Comparison of ENCODE assay signal across 18 cellular contexts in genomic region chr4:73715659-73716058, GRCh38. TPM values are rescaled to one million over a fixed set of nuclear protein-coding genes. Genes with fewer than 3 reads are reported as not detected.
DNase-seq lines count a peak whose midpoint lies in the region; ATAC-seq, FAIRE-seq and TF ChIP-seq lines count a peak whose summit lies in the region.
"Had no signal": no experiment of that assay in that cellular context is flagged by ENCODE, and none has a peak within 500 bp of the region (broad histone marks: within the 10 kb centered on the region; RNA-seq: fewer than 3 reads in every experiment).

No MANE protein-coding gene starts in this region.

- H4K20me1 ChIP-seq in SK-N-SH (ENCODE audit: insufficient read depth), result no peaks in the 10 kb centered on the region
- H4K20me1 ChIP-seq in K562 (replicated peaks; ENCODE audit: control insufficient read depth, insufficient read depth, low read length), result no peaks in the 10 kb centered on the region

- POLR2A ChIA-PET in SK-N-SH (lab: Yijun Ruan, JAX), result no interaction called here
- POLR2A ChIA-PET in K562 (lab: Yijun Ruan, JAX), result interaction anchor here (0.7 to 1.8 kb wide), 2 partner anchors 11 to 539 kb away, joined by 3 to 6 read pairs; no protein-coding TSS in a partner anchor

- no peak overlapping the region for H3K27ac Mint-ChIP-seq in mesothelial cell of epicardium
- H3K27ac Mint-ChIP-seq: CD8-positive, alpha-beta T cell; IgD-negative memory B cell had no signal

- peaks cover 11% of the 10 kb centered on the region for H3F3A ChIP-seq in SK-N-SH (replicated peaks; ENCODE audit: insufficient read depth)

- TF ChIP-seq EP300 in SK-N-SH (IDR thresholded peaks at IDR 0.05; ENCODE audit: borderline replicate concordance in 1 of 2, low read depth in 1 of 2, low read length in 1 of 2), result no peak
- no peak for TF ChIP-seq EP300 in K562 (IDR thresholded peaks at IDR 0.05; ENCODE audit: low read length)

- TF ChIP-seq CTCF in SK-N-SH (IDR thresholded peaks at IDR 0.05) (no peak), K562 (IDR thresholded peaks at IDR 0.05 in 2 of 3, conservative IDR thresholded peaks at IDR 0.05 in 1 of 3; ENCODE audit: insufficient read depth in 2 of 3, low read depth in 1 of 3, low read length in 3 of 3) (no peak), mesothelial cell of epicardium (IDR thresholded peaks at IDR 0.05; ENCODE audit: unreplicated experiment) (no peak)

- H3K9me2 ChIP-seq in SK-N-SH, result no peaks in the 10 kb centered on the region

- H3K4me2 ChIP-seq in SK-N-SH (no peak overlapping the region), K562 (ENCODE audit: insufficient read depth, low read length) (no peak overlapping the region)

- BruUV-seq in K562 (replicated peaks; lab: Mats Ljungman, UMichigan), result no TSS peak

- H2AFZ ChIP-seq in SK-N-SH (ENCODE audit: low read depth), result no peak overlapping the region
- no peak overlapping the region for H2AFZ ChIP-seq in K562 (ENCODE audit: low read depth, low read length)
- H2AFZ ChIP-seq: GM23248 had no signal

- no peak for FAIRE-seq in K562 (lab: Jason Lieb, UNC)
- FAIRE-seq: GM12878, GM18507 had no signal

- in situ Hi-C loops in K562 (cut with MboI), result loop anchor here (25.0 kb wide), 1 partner anchor 947 kb away; no protein-coding TSS in a partner anchor

- no peaks in the 10 kb centered on the region for H3K4me1 Mint-ChIP-seq in mesothelial cell of epicardium

- no peak overlapping the region for H3K4me3 ChIP-seq in SK-N-SH (ENCODE audit: low read depth in 2 of 2, low read length in 1 of 2)
- no peak overlapping the region for H3K4me3 ChIP-seq in K562
- H3K4me3 ChIP-seq: GM12878, GM23248 had no signal

- no peak for TF ChIP-seq RAD21 in SK-N-SH (IDR thresholded peaks at IDR 0.05; ENCODE audit: low read length)
- TF ChIP-seq RAD21 in K562 (CRISPR knock-in tag; conservative IDR thresholded peaks at IDR 0.05 in 1 of 2, IDR thresholded peaks at IDR 0.05 in 1 of 2), result no peak

- WGBS in SK-N-SH (ENCODE audit: low lambda C conversion rate), result 37% methylated on average over 2 of the region's 2 CpGs
- 39% methylated on average over 2 of the region's 2 CpGs for WGBS in K562 (ENCODE audit: insufficient coverage, low coverage, missing lambda C conversion rate)

- H3K36me3 Mint-ChIP-seq in mesothelial cell of epicardium, result no peaks in the 10 kb centered on the region
- H3K36me3 Mint-ChIP-seq: CD14-positive monocyte; CD8-positive, alpha-beta T cell; IgD-negative memory B cell had no signal

- no peaks in the 10 kb centered on the region for H3K9me1 ChIP-seq in K562 (ENCODE audit: control insufficient read depth, insufficient read depth, low read length)

- DNase-seq in NCI-H1105 treated with DMSO at 0.1 percent for 48 hours (lab: John Stamatoyannopoulos, UW), result peak; percentile 34
- no peak for DNase-seq in NCI-H1105 (lab: John Stamatoyannopoulos, UW)
- no peak for DNase-seq in SK-N-SH
- no peak for DNase-seq in K562 (ENCODE audit: extremely low read depth in 1 of 4, low spot score in 3 of 4)
- DNase-seq in mesothelial cell of epicardium (ENCODE audit: low spot score in 2 of 2, unreplicated experiment in 2 of 2), result no peak
- DNase-seq: CD8-positive, alpha-beta T cell; COR-L47; DMS53; GM23248; H7 had no signal

- no peak for TF ChIP-seq POLR2A in K562 (conservative IDR thresholded peaks at IDR 0.05)

- ATAC-seq in SK-N-SH treated with all-trans-retinoic acid at 6 μM for 48 hours (no peak), K562 (no peak), GM21515 (IDR thresholded peaks at IDR 0.05; ENCODE audit: unreplicated experiment) (no peak)
- ATAC-seq: CD8-positive, alpha-beta T cell; GM12878 had no signal

- H3K27me3 Mint-ChIP-seq in mesothelial cell of epicardium (ENCODE audit: low read depth), result no peaks in the 10 kb centered on the region
- H3K27me3 Mint-ChIP-seq: IgD-negative memory B cell had no signal

- no peak overlapping the region for H3K4me3 Mint-ChIP-seq in mesothelial cell of epicardium
- H3K4me3 Mint-ChIP-seq: CD14-positive monocyte; CD8-positive, alpha-beta T cell; IgD-negative memory B cell had no signal

- H3K36me3 ChIP-seq in SK-N-SH (replicated peaks in 1 of 2; ENCODE audit: control insufficient read depth in 1 of 2, insufficient read depth in 2 of 2, low read length in 1 of 2) (no peaks in the 10 kb centered on the region), K562 (ENCODE audit: control insufficient read depth, insufficient read depth, low read length) (no peaks in the 10 kb centered on the region)

- H3K27me3 ChIP-seq in SK-N-SH (ENCODE audit: insufficient read depth) (no peaks in the 10 kb centered on the region), K562 (ENCODE audit: control insufficient read depth in 2 of 2, insufficient read depth in 2 of 2, low read length in 2 of 2) (no peaks in the 10 kb centered on the region)

- intact Hi-C loops in K562 (cut with micrococcal nuclease), result loop anchor here (10.0 kb wide), 1 partner anchor 619 kb away; no protein-coding TSS in a partner anchor

- H3K9me3 ChIP-seq in SK-N-SH, result no peaks in the 10 kb centered on the region
- H3K9me3 ChIP-seq in K562 (replicated peaks; ENCODE audit: control insufficient read depth, insufficient read depth, low read depth, low read length), result no peaks in the 10 kb centered on the region

- H3K9me3 Mint-ChIP-seq in mesothelial cell of epicardium, result no peaks in the 10 kb centered on the region
- H3K9me3 Mint-ChIP-seq: CD14-positive monocyte; CD8-positive, alpha-beta T cell; IgD-negative memory B cell had no signal

- H3K79me2 ChIP-seq in SK-N-SH (ENCODE audit: insufficient read depth) (no peaks in the 10 kb centered on the region), K562 (ENCODE audit: control insufficient read depth, insufficient read depth, low read length) (no peaks in the 10 kb centered on the region)

- H3K4me1 ChIP-seq in SK-N-SH (ENCODE audit: control insufficient read depth in 1 of 2, insufficient read depth in 2 of 2, low read depth in 1 of 2, low read length in 1 of 2), result peaks cover 0 to 7% of the 10 kb centered on the region in 2 experiments; a peak in 2 of 4 replicates
- H3K4me1 ChIP-seq in K562 (replicated peaks in 1 of 2; ENCODE audit: control insufficient read depth in 2 of 2, insufficient read depth in 2 of 2, low read length in 2 of 2), result peaks cover 0 to 12% of the 10 kb centered on the region in 2 experiments; a peak in 3 of 5 replicates

- CTCF ChIA-PET in SK-N-SH (lab: Yijun Ruan, JAX) (interaction anchor here (1.4 kb wide), 1 partner anchor 419 kb away, joined by 5 read pairs; no protein-coding TSS in a partner anchor), K562 (lab: Yijun Ruan, JAX; ENCODE audit: low intra/inter-chr PET ratio) (no interaction called here)

- H3K27ac ChIP-seq in SK-N-SH (ENCODE audit: low read depth in 2 of 2, low read length in 1 of 2) (no peak overlapping the region), K562 (ENCODE audit: extremely low read depth, low read depth, low read length) (no peak overlapping the region)
- H3K27ac ChIP-seq: 22Rv1, GM23248 had no signal

- H3K9ac ChIP-seq in SK-N-SH, result no peak overlapping the region
- H3K9ac ChIP-seq in K562 (ENCODE audit: insufficient read depth in 1 of 2, low read depth in 2 of 2, low read length in 2 of 2), result no peak overlapping the region
- H3K9ac ChIP-seq: GM23248 had no signal

TF ChIP-seq in SK-N-SH, 30 proteins besides CTCF, POLR2A, EP300 and RAD21:
- TF ChIP-seq TCF12 (IDR thresholded peaks at IDR 0.05) (peak; percentile 23; the same call in 1 of the 2 replicates), ELF1 (IDR thresholded peaks at IDR 0.05) (no peak)
TF ChIP-seq in SK-N-SH: peak in this region for 1.

TF ChIP-seq in SK-N-SH treated with all-trans-retinoic acid at 6 μM for 48 hours, 23 proteins besides CTCF, POLR2A, EP300 and RAD21 (continues in another document):
- no peak for TF ChIP-seq SNAI2 (CRISPR knock-in tag; IDR thresholded peaks at IDR 0.05)
- TF ChIP-seq PPARA (CRISPR knock-in tag; IDR thresholded peaks at IDR 0.05; ENCODE audit: borderline replicate concordance), result no peak
- TF ChIP-seq TOX (CRISPR knock-in tag; IDR thresholded peaks at IDR 0.05; ENCODE audit: borderline replicate concordance), result no peak

TF ChIP-seq in K562, 482 proteins besides CTCF, POLR2A, EP300 and RAD21 (continues in another document):
- TF ChIP-seq HMBOX1 (IDR thresholded peaks at IDR 0.05) (no peak), MECOM (CRISPR knock-in tag; IDR thresholded peaks at IDR 0.05) (peak; percentile 88)

RNA-seq across cellular contexts. Expression of gene CXCL8, which starts 24.7 kb away (rescaled TPM):
- 6.0 and 7.7 TPM in 2 replicates for polyA plus RNA-seq in SK-N-SH (2012; rRNA removed)
- 6.9 and 7.8 TPM in 2 replicates for polyA plus RNA-seq in SK-N-SH (2012; cell fraction: cytosol; rRNA removed)
- polyA plus RNA-seq in SK-N-SH (2012; cell fraction: nucleus; rRNA removed), result 5.1 and 15.7 TPM in 2 replicates
- 5.3 and 6.5 TPM in 2 replicates for total RNA-seq in K562 (2011; cell fraction: chromatin; rRNA removed; ENCODE audit: low replicate concordance)
- total RNA-seq in K562 (2011; cell fraction: nucleolus; rRNA removed), result 5.8 and 9.7 TPM in 2 replicates
- 6.0 and 11.8 TPM in 2 replicates for total RNA-seq in K562 (2011; cell fraction: nucleoplasm; rRNA removed)
- 1.8 and 2.2 TPM in 2 replicates for total RNA-seq in K562 (2014; rRNA removed)
- 4.8 and 6.2 TPM in 2 replicates for total RNA-seq in K562 (2014; rRNA removed; fragmentation: Illumina TruSeq; extraction: Trizol)
- total RNA-seq in K562 (2015; rRNA removed; fragmentation: Illumina TruSeq; extraction: Trizol), result 1.0 and 1.6 TPM in 2 replicates
- total RNA-seq in K562 (2021), result 3.2 and 3.3 TPM in 2 replicates
- polyA plus RNA-seq in K562 (2011; rRNA removed), result 3.4 and 7.7 TPM in 2 replicates
- 1.00 and 1.1 TPM in 2 replicates for polyA plus RNA-seq in K562 (2011; cell fraction: cytosol; rRNA removed)
- 6.8 and 9.9 TPM in 2 replicates for polyA plus RNA-seq in K562 (2011; cell fraction: nucleus; rRNA removed)
- polyA plus RNA-seq in K562 (2012), result 8.8 and 15.3 TPM in 2 replicates
- 2.9 and 3.3 TPM in 2 replicates for polyA plus RNA-seq in K562 (2014; fragmentation: Illumina TruSeq; extraction: Trizol)
- polyA plus RNA-seq in K562 (2014; fragmentation: Nextera tagmentation; extraction: Ambion mirVana), result 1 to 10 TPM; 5.8 to 6.9 TPM
- polyA plus RNA-seq in K562 (2014; rRNA removed), result 2.5 and 2.8 TPM in 2 replicates
- 5.1 and 7.4 TPM in 2 replicates for polyA minus RNA-seq in K562 (2011; rRNA and poly(A)+ RNA removed)
- 3.6 and 6.0 TPM in 2 replicates for polyA minus RNA-seq in K562 (2011; cell fraction: cytosol; rRNA and poly(A)+ RNA removed)
- 4.9 and 5.5 TPM in 2 replicates for polyA minus RNA-seq in K562 (2011; cell fraction: nucleus; rRNA and poly(A)+ RNA removed)
- total RNA-seq in mesothelial cell of epicardium, result 8.8 to 9.5 TPM (median 8.9 TPM) in 3 replicates
- total RNA-seq: G401, H7 had no signal
